ENCODE assay signal across 24 cellular contexts in genomic region chr20:24722586-24722985, GRCh38.
"Had no signal": no experiment of that assay in that cellular context is flagged by ENCODE, and none has a peak within 500 bp of the region (broad histone marks: within the 10 kb centered on the region; RNA-seq: fewer than 3 reads in every experiment).

No MANE protein-coding gene starts in this region.

- H3K4me3 Mint-ChIP-seq: activated CD8-positive, alpha-beta T cell treated with anti-CD3 and anti-CD28 coated beads for 36 hours; activated naive CD4-positive, alpha-beta T cell treated with anti-CD3 and anti-CD28 coated beads, Interleukin-2, amount 10 ng/mL, durations not matched to agents 7 days and 5 days; activated naive CD8-positive, alpha-beta T cell treated with anti-CD3 and anti-CD28 coated beads, Interleukin-2, amount 10 ng/mL, durations not matched to agents 7 days and 5 days; activated T-helper 1 cell treated with anti-CD3 and anti-CD28 coated beads, Interleukin-12 subunit alpha, Interleukin-12 subunit beta, Interleukin-2, Interleukin-4 antibody, amounts not matched to agents 30 ng/mL and 10 ng/mL and 1 ng/mL, durations not matched to agents 14 hours and 24 hours and 36 hours; mesothelial cell of epicardium; naive B cell; neural crest cell; T-helper 1 cell treated with Interleukin-12 subunit alpha and Interleukin-12 subunit beta and Interleukin-4 antibody, amounts not matched to agents 30 μg/mL and 1 μg/mL, for 36 hours had no signal

- ATAC-seq: activated CD8-positive, alpha-beta T cell treated with anti-CD3 and anti-CD28 coated beads for 36 hours; esophagus mucosa; left colon had no signal

- H3K27ac Mint-ChIP-seq: activated CD8-positive, alpha-beta T cell treated with anti-CD3 and anti-CD28 coated beads for 36 hours; activated naive CD4-positive, alpha-beta T cell treated with anti-CD3 and anti-CD28 coated beads, Interleukin-2, amount 10 ng/mL, durations not matched to agents 7 days and 5 days; activated naive CD8-positive, alpha-beta T cell treated with anti-CD3 and anti-CD28 coated beads, Interleukin-2, amount 10 ng/mL, durations not matched to agents 7 days and 5 days; activated T-helper 1 cell treated with anti-CD3 and anti-CD28 coated beads, Interleukin-12 subunit alpha, Interleukin-12 subunit beta, Interleukin-2, Interleukin-4 antibody, amounts not matched to agents 30 ng/mL and 10 ng/mL and 1 ng/mL, durations not matched to agents 14 hours and 24 hours and 36 hours; mesothelial cell of epicardium; naive B cell; T-helper 1 cell treated with Interleukin-12 subunit alpha and Interleukin-12 subunit beta and Interleukin-4 antibody, amounts not matched to agents 30 μg/mL and 1 μg/mL, for 36 hours had no signal

- DNase-seq: activated CD4-positive, alpha-beta T cell treated with anti-CD3 and anti-CD28 coated beads, Interleukin-2, amount 50 U/mL, for 1 hour; activated CD4-positive, CD25-positive, alpha-beta regulatory T cell treated with anti-CD3 and anti-CD28 coated beads, Interleukin-2, amount 50 U/mL, for 72 hours; activated CD8-positive, alpha-beta T cell treated with anti-CD3 and anti-CD28 coated beads for 36 hours; activated gamma-delta T cell; activated naive CD4-positive, alpha-beta T cell treated with anti-CD3 and anti-CD28 coated beads, Interleukin-2, amount 10 ng/mL, durations not matched to agents 7 days and 5 days; activated naive CD8-positive, alpha-beta T cell treated with anti-CD3 and anti-CD28 coated beads, Interleukin-2, amount 10 ng/mL, durations not matched to agents 7 days and 5 days; activated T-cell treated with anti-CD3 and anti-CD28 coated beads, Interleukin-2, amount 50 U/mL, for 1 hour; cortex of kidney; hippocampal formation; kidney; naive B cell; nucleus accumbens; spleen; stimulated activated naive CD4-positive, alpha-beta T cell; T-helper 9 cell; tibial artery; upper lobe of right lung had no signal

- H3K4me1 Mint-ChIP-seq: activated naive CD4-positive, alpha-beta T cell treated with anti-CD3 and anti-CD28 coated beads, Interleukin-2, amount 10 ng/mL, durations not matched to agents 7 days and 5 days; mesothelial cell of epicardium had no signal

- H3K36me3 Mint-ChIP-seq: activated naive CD4-positive, alpha-beta T cell treated with anti-CD3 and anti-CD28 coated beads, Interleukin-2, amount 10 ng/mL, durations not matched to agents 7 days and 5 days; activated naive CD8-positive, alpha-beta T cell treated with anti-CD3 and anti-CD28 coated beads, Interleukin-2, amount 10 ng/mL, durations not matched to agents 7 days and 5 days; brain; mesothelial cell of epicardium; naive B cell had no signal

- H3K9me3 Mint-ChIP-seq: activated CD8-positive, alpha-beta T cell treated with anti-CD3 and anti-CD28 coated beads for 36 hours; activated naive CD4-positive, alpha-beta T cell treated with anti-CD3 and anti-CD28 coated beads, Interleukin-2, amount 10 ng/mL, durations not matched to agents 7 days and 5 days; activated naive CD8-positive, alpha-beta T cell treated with anti-CD3 and anti-CD28 coated beads, Interleukin-2, amount 10 ng/mL, durations not matched to agents 7 days and 5 days; activated T-helper 1 cell treated with anti-CD3 and anti-CD28 coated beads, Interleukin-12 subunit alpha, Interleukin-12 subunit beta, Interleukin-2, Interleukin-4 antibody, amounts not matched to agents 30 ng/mL and 10 ng/mL and 1 ng/mL, durations not matched to agents 14 hours and 24 hours and 36 hours; mesothelial cell of epicardium; naive B cell; neural crest cell; T-helper 1 cell treated with Interleukin-12 subunit alpha and Interleukin-12 subunit beta and Interleukin-4 antibody, amounts not matched to agents 30 μg/mL and 1 μg/mL, for 36 hours had no signal
